Comparison of ENCODE assay signal across 16 cellular contexts in genomic region chr11:108246885-108247284, GRCh38.
"Had no signal": no experiment of that assay in that cellular context is flagged by ENCODE, and none has a peak within 500 bp of the region (broad histone marks: within the 10 kb centered on the region; RNA-seq: fewer than 3 reads in every experiment).

No MANE protein-coding gene starts in this region.

- DNase-seq: activated CD4-positive, alpha-beta T cell treated with anti-CD3 and anti-CD28 coated beads, Interleukin-2, amount 50 U/mL, for 1 hour; activated naive CD8-positive, alpha-beta T cell treated with anti-CD3 and anti-CD28 coated beads, Interleukin-2, amount 10 ng/mL, durations not matched to agents 7 days and 5 days; body of pancreas; heart left ventricle; left lung; midbrain; right cardiac atrium had no signal

- H3K4me3 Mint-ChIP-seq: activated naive CD8-positive, alpha-beta T cell treated with anti-CD3 and anti-CD28 coated beads, Interleukin-2, amount 10 ng/mL, durations not matched to agents 7 days and 5 days; neural progenitor cell; stimulated activated naive CD8-positive, alpha-beta T cell treated with anti-CD3 and anti-CD28 coated beads, Interleukin-15, Interleukin-2, amounts not matched to agents 100 ng/mL and 50 ng/mL, for 24 hours had no signal

- H3K27me3 Mint-ChIP-seq: activated naive CD8-positive, alpha-beta T cell treated with anti-CD3 and anti-CD28 coated beads, Interleukin-2, amount 10 ng/mL, durations not matched to agents 7 days and 5 days; stimulated activated naive CD8-positive, alpha-beta T cell treated with anti-CD3 and anti-CD28 coated beads, Interleukin-15, Interleukin-2, amounts not matched to agents 100 ng/mL and 50 ng/mL, for 24 hours had no signal

- H3K27ac Mint-ChIP-seq: activated naive CD8-positive, alpha-beta T cell treated with anti-CD3 and anti-CD28 coated beads, Interleukin-2, amount 10 ng/mL, durations not matched to agents 7 days and 5 days; neural progenitor cell had no signal

- H3K27ac ChIP-seq: body of pancreas, gastroesophageal sphincter, heart left ventricle, left lung, neural progenitor cell, prostate gland, skin epidermis, tibial nerve had no signal

- H3K9me3 ChIP-seq: body of pancreas, gastroesophageal sphincter, heart left ventricle, left lung, prostate gland, tibial nerve had no signal

- H3K9me3 Mint-ChIP-seq: neural progenitor cell; stimulated activated naive CD8-positive, alpha-beta T cell treated with anti-CD3 and anti-CD28 coated beads, Interleukin-15, Interleukin-2, amounts not matched to agents 100 ng/mL and 50 ng/mL, for 24 hours had no signal

- H3K4me3 ChIP-seq: body of pancreas, gastroesophageal sphincter, heart left ventricle, left lung, neural progenitor cell, prostate gland, skin epidermis, tibial nerve had no signal

- H3K27me3 ChIP-seq: body of pancreas, gastroesophageal sphincter, heart left ventricle, left lung, neural progenitor cell, tibial nerve had no signal

- ATAC-seq: activated CD4-positive, CD25-positive, alpha-beta regulatory T cell treated with anti-CD3 and anti-CD28 coated beads, Interleukin-2, amount 50 U/mL, for 24 hours; body of pancreas; esophagus mucosa; gastroesophageal sphincter; heart left ventricle; left lung; right cardiac atrium; SK-N-SH treated with all-trans-retinoic acid at 6 μM for 48 hours had no signal

- H3K4me1 Mint-ChIP-seq: neural progenitor cell had no signal

- H3K36me3 ChIP-seq: prostate gland had no signal

- H3K4me1 ChIP-seq: body of pancreas, gastroesophageal sphincter, heart left ventricle, left lung, neural progenitor cell, prostate gland, tibial nerve had no signal
